ENCODE assay signal across 15 cellular contexts in the genomic region with DNA sequence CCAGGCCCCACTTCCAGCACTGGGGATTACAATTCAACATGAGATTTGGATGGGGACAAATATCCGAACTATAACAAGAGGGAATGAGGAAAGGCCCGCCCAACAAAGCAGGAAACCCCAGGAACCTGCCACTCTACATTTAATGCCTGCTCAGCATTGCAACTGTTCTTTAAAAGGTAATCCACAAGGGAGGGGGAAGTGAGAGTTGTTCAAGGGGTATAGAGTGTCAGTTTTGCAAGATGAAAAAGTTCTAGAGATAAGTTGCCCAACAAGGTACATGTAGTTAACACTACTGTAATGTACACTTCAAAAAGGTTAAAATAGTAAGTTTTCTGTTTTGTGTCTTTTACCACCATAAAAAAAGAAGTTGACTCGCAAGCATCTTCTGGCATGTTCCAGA.
DNase-seq lines count a peak whose midpoint lies in the region; ATAC-seq and TF ChIP-seq lines count a peak whose summit lies in the region.
"Had no signal": no experiment of that assay in that cellular context is flagged by ENCODE, and none has a peak within 500 bp of the region (broad histone marks: within the 10 kb centered on the region; RNA-seq: fewer than 3 reads in every experiment).

No MANE protein-coding gene starts in this region.

- H3K9me3 Mint-ChIP-seq in CD4-positive, alpha-beta memory T cell, result peaks cover 0 to 22% (median 13%) of the 10 kb centered on the region in 8 donors
- H3K9me3 Mint-ChIP-seq in T-helper 2 cell treated with Interferon-gamma antibody and Interleukin-4, amounts not matched to agents 5 μg/mL and 100 μg/mL, for 36 hours, result peaks cover 37% of the 10 kb centered on the region

- no peaks in the 10 kb centered on the region for H3K27me3 ChIP-seq in CD4-positive, alpha-beta memory T cell (ENCODE audit: insufficient read depth, low read length)
- peaks cover 2% of the 10 kb centered on the region for H3K27me3 ChIP-seq in HL-60 (ENCODE audit: insufficient read depth, poor library complexity, severe bottlenecking)
- H3K27me3 ChIP-seq: suprapubic skin had no signal

- POLR2A ChIA-PET in CD4-positive, alpha-beta memory T cell (lab: Charles Lee; ENCODE audit: partially characterized antibody), result no interaction called here

- H3K4me1 Mint-ChIP-seq in CD4-positive, alpha-beta memory T cell, result peaks cover 14 to 29% (median 16%) of the 10 kb centered on the region in 4 donors
- H3K4me1 Mint-ChIP-seq in T-helper 2 cell treated with Interferon-gamma antibody and Interleukin-4, amounts not matched to agents 5 μg/mL and 100 μg/mL, for 36 hours (ENCODE audit: low read depth), result peaks cover 23% of the 10 kb centered on the region
- H3K4me1 Mint-ChIP-seq: B cell had no signal

- peaks cover 5% of the 10 kb centered on the region for H3K4me1 ChIP-seq in CD4-positive, alpha-beta memory T cell (ENCODE audit: insufficient read depth, low read length)
- H3K4me1 ChIP-seq: suprapubic skin had no signal

- H3K4me3 Mint-ChIP-seq in CD4-positive, alpha-beta memory T cell, result peak overlapping the region in 6 of 8 donors; percentile 2 to 71 (median 63)
- peak overlapping the region; percentile 61 for H3K4me3 Mint-ChIP-seq in T-helper 2 cell treated with Interferon-gamma antibody and Interleukin-4, amounts not matched to agents 5 μg/mL and 100 μg/mL, for 36 hours
- H3K4me3 Mint-ChIP-seq: B cell had no signal

- CTCF ChIA-PET in CD4-positive, alpha-beta memory T cell (lab: Charles Lee; ENCODE audit: partially characterized antibody), result interaction anchor here (0.9 to 1.5 kb wide), 2 partner anchors 136 to 669 kb away, joined by 3 to 4 read pairs; no protein-coding TSS in a partner anchor

- no peak overlapping the region for H3K4me3 ChIP-seq in CD4-positive, alpha-beta memory T cell (ENCODE audit: low read length in 2 of 2)
- H3K4me3 ChIP-seq in HL-60 (replicated peaks; ENCODE audit: insufficient read depth, low read length), result no peak overlapping the region
- H3K4me3 ChIP-seq: suprapubic skin had no signal

- H3K27me3 Mint-ChIP-seq in CD4-positive, alpha-beta memory T cell, result peaks cover 0 to 2% of the 10 kb centered on the region in 2 donors
- no peaks in the 10 kb centered on the region for H3K27me3 Mint-ChIP-seq in T-helper 2 cell treated with Interferon-gamma antibody and Interleukin-4, amounts not matched to agents 5 μg/mL and 100 μg/mL, for 36 hours (ENCODE audit: low read depth)

- H3K36me3 ChIP-seq in CD4-positive, alpha-beta memory T cell (ENCODE audit: insufficient read depth, low read length), result no peaks in the 10 kb centered on the region
- H3K36me3 ChIP-seq: suprapubic skin had no signal

- ATAC-seq in GM18519 (IDR thresholded peaks at IDR 0.05; ENCODE audit: low FRiP score, unreplicated experiment) (peak; percentile 37), HG02884 (IDR thresholded peaks at IDR 0.05; ENCODE audit: unreplicated experiment) (no peak)
- ATAC-seq: SK-N-SH treated with all-trans-retinoic acid at 6 μM for 48 hours had no signal

- peaks cover 0 to 3% of the 10 kb centered on the region in 2 donors for H3K36me3 Mint-ChIP-seq in CD4-positive, alpha-beta memory T cell
- H3K36me3 Mint-ChIP-seq in T-helper 2 cell treated with Interferon-gamma antibody and Interleukin-4, amounts not matched to agents 5 μg/mL and 100 μg/mL, for 36 hours (ENCODE audit: low read depth), result no peaks in the 10 kb centered on the region

- no peaks in the 10 kb centered on the region for H3K9me3 ChIP-seq in CD4-positive, alpha-beta memory T cell (ENCODE audit: control insufficient read depth in 1 of 2, low read length in 2 of 2)

- no peak overlapping the region for H3K27ac ChIP-seq in CD4-positive, alpha-beta memory T cell (ENCODE audit: low read depth, low read length)
- H3K27ac ChIP-seq in HL-60 (replicated peaks), result peak overlapping the region; percentile 45
- H3K27ac ChIP-seq: suprapubic skin had no signal

- DNase-seq in CD4-positive, alpha-beta memory T cell, result peak in 1 of 5 donors; percentile 3
- DNase-seq in HL-60 (ENCODE audit: low read depth in 1 of 2, low spot score in 1 of 2), result peak; percentile 22 to 49
- no peak for DNase-seq in T-helper 2 cell treated with Interferon-gamma antibody and Interleukin-4, amounts not matched to agents 5 μg/mL and 100 μg/mL, for 36 hours (ENCODE audit: low spot score)
- DNase-seq in UCSD-AML1 (lab: John Stamatoyannopoulos, UW; ENCODE audit: unreplicated experiment), result no peak
- DNase-seq in NCI-H748 treated with DMSO at 0.1 percent for 48 hours (lab: John Stamatoyannopoulos, UW), result no peak
- no peak for DNase-seq in dedifferentiated amniotic fluid mesenchymal stem cell (ENCODE audit: extremely low spot score)
- DNase-seq: KG1, kidney, NCI-H146, NCI-H226 had no signal

- no peak for TF ChIP-seq CTCF in HL-60 (IDR thresholded peaks at IDR 0.05; ENCODE audit: insufficient read depth, low read length)

- intact Hi-C loops in CD4-positive, alpha-beta memory T cell (cut with micrococcal nuclease), result no loop called here

- H3K27ac Mint-ChIP-seq in CD4-positive, alpha-beta memory T cell, result peak overlapping the region in 5 of 7 donors; percentile 48 to 90 (median 71)
- H3K27ac Mint-ChIP-seq in T-helper 2 cell treated with Interferon-gamma antibody and Interleukin-4, amounts not matched to agents 5 μg/mL and 100 μg/mL, for 36 hours, result peak overlapping the region; percentile 80
- H3K27ac Mint-ChIP-seq: B cell had no signal

Comparison
In these comparisons a context has a peak if more than half of its experiments do, and no peak if none do; other contexts are left out.
1. DNase-seq: peak in HL-60 (2 of 2); none in T-helper 2 cell treated with Interferon-gamma antibody and Interleukin-4, amounts not matched to agents 5 μg/mL and 100 μg/mL, for 36 hours (single experiment), UCSD-AML1 (single experiment), NCI-H748 treated with DMSO at 0.1 percent for 48 hours (single experiment) and dedifferentiated amniotic fluid mesenchymal stem cell (single experiment).